In genomic region chr6:74167506-74167905, GRCh38 we compare ENCODE assay signal across 26 cellular contexts.
"Had no signal": no experiment of that assay in that cellular context is flagged by ENCODE, and none has a peak within 500 bp of the region (broad histone marks: within the 10 kb centered on the region; RNA-seq: fewer than 3 reads in every experiment).

No MANE protein-coding gene starts in this region.

- H3K27ac Mint-ChIP-seq: effector memory CD8-positive, alpha-beta T cell; immature natural killer cell; memory B cell; natural killer cell; stimulated activated effector memory CD8-positive, alpha-beta T cell treated with anti-CD3 and anti-CD28 coated beads, Interleukin-12 subunit alpha, Interleukin-12 subunit beta, amount 100 ng/mL, for 72 hours had no signal

- H3K27me3 Mint-ChIP-seq: central memory CD8-positive, alpha-beta T cell; effector memory CD8-positive, alpha-beta T cell; memory B cell had no signal

- H3K4me1 Mint-ChIP-seq: central memory CD8-positive, alpha-beta T cell; immature natural killer cell; memory B cell; natural killer cell; stimulated activated effector memory CD8-positive, alpha-beta T cell treated with anti-CD3 and anti-CD28 coated beads, Interleukin-12 subunit alpha, Interleukin-12 subunit beta, amount 100 ng/mL, for 72 hours had no signal

- H3K36me3 Mint-ChIP-seq: immature natural killer cell; memory B cell; natural killer cell; stimulated activated effector memory CD8-positive, alpha-beta T cell treated with anti-CD3 and anti-CD28 coated beads, Interleukin-12 subunit alpha, Interleukin-12 subunit beta, amount 100 ng/mL, for 72 hours had no signal

- H3K27me3 ChIP-seq: esophagus squamous epithelium, sigmoid colon, stomach, tibial nerve, upper lobe of left lung had no signal

- H3K27ac ChIP-seq: coronary artery, ovary, psoas muscle, sigmoid colon, thoracic aorta, tibial nerve, upper lobe of left lung had no signal

- H3K9me3 ChIP-seq: esophagus squamous epithelium, ovary, psoas muscle, sigmoid colon, stomach, thoracic aorta, tibial nerve, upper lobe of left lung had no signal

- H3K4me1 ChIP-seq: psoas muscle, upper lobe of left lung had no signal

- H3K9me3 Mint-ChIP-seq: memory B cell; stimulated activated effector memory CD8-positive, alpha-beta T cell treated with anti-CD3 and anti-CD28 coated beads, Interleukin-12 subunit alpha, Interleukin-12 subunit beta, amount 100 ng/mL, for 72 hours had no signal

- H3K4me3 ChIP-seq: coronary artery, esophagus squamous epithelium, lung, ovary, psoas muscle, sigmoid colon, stomach, thoracic aorta, tibial nerve, upper lobe of left lung had no signal

- H3K36me3 ChIP-seq: esophagus squamous epithelium, ovary, sigmoid colon, stomach, thoracic aorta, tibial nerve, upper lobe of left lung had no signal

- ATAC-seq: effector memory CD8-positive, alpha-beta T cell; natural killer cell; psoas muscle had no signal

- H3K4me3 Mint-ChIP-seq: central memory CD8-positive, alpha-beta T cell; effector memory CD8-positive, alpha-beta T cell; immature natural killer cell; memory B cell; natural killer cell; stimulated activated effector memory CD8-positive, alpha-beta T cell treated with anti-CD3 and anti-CD28 coated beads, Interleukin-12 subunit alpha, Interleukin-12 subunit beta, amount 100 ng/mL, for 72 hours had no signal

- DNase-seq: effector memory CD8-positive, alpha-beta T cell; erythroblast; esophagus squamous epithelium; foreskin melanocyte; glutamatergic neuron; hypothalamus; immature natural killer cell; islet precursor cell; kidney glomerular epithelial cell; natural killer cell; occipital lobe; ovary; psoas muscle; sigmoid colon; stimulated activated CD4-positive, alpha-beta T cell treated with anti-CD3 and anti-CD28 coated beads, Interleukin-2, amount 100 ng/mL, for 24 hours; stimulated activated CD4-positive, alpha-beta T cell treated with anti-CD3 and anti-CD28 coated beads, Interleukin-4, amount 100 ng/mL, for 24 hours; stimulated activated naive CD4-positive, alpha-beta T cell treated with Interleukin-2 at 50 U/mL for 16 hours; stomach; upper lobe of left lung had no signal
